Comparison of ENCODE assay signal across 13 cellular contexts in genomic region chr17:73042809-73043685, GRCh38. TPM values are rescaled to one million over a fixed set of nuclear protein-coding genes. Genes with fewer than 3 reads are reported as not detected.
DNase-seq lines count a peak whose midpoint lies in the region; ATAC-seq and TF ChIP-seq lines count a peak whose summit lies in the region.
"Had no signal": no experiment of that assay in that cellular context is flagged by ENCODE, and none has a peak within 500 bp of the region (broad histone marks: within the 10 kb centered on the region; RNA-seq: fewer than 3 reads in every experiment).

No MANE protein-coding gene starts in this region.

- intact Hi-C loops in dorsolateral prefrontal cortex (cut with DNase I): loop anchor here in 1 of 2 donors (5.0 kb wide), 1 partner anchor 56 kb away; no protein-coding TSS in a partner anchor

- H2AFZ ChIP-seq in ACC112 (ENCODE audit: low read length, unreplicated experiment): no peak overlapping the region
- no peak overlapping the region for H2AFZ ChIP-seq in MM.1S (ENCODE audit: low read length)
- H2AFZ ChIP-seq: GM23338 had no signal

- H3K27ac ChIP-seq in ACC112 (ENCODE audit: low read depth, low read length) (peak overlapping the region; percentile 93), dorsolateral prefrontal cortex (peak overlapping the region in 41 of 59 donors; percentile 1 to 79 (median 50)), MM.1S (ENCODE audit: low read length) (no peak overlapping the region)

- no peak for TF ChIP-seq CTCF in dorsolateral prefrontal cortex (IDR thresholded peaks at IDR 0.05 in 54 of 56, conservative IDR thresholded peaks at IDR 0.05 in 2 of 56; ENCODE audit: low read depth in 1 of 56, partially characterized antibody in 56 of 56)
- TF ChIP-seq CTCF in MM.1S (IDR thresholded peaks at IDR 0.05; ENCODE audit: low read length): no peak

- no peaks in the 10 kb centered on the region for H3F3A ChIP-seq in MM.1S (ENCODE audit: insufficient read depth, low read length)

- no peak overlapping the region for H3K4me2 ChIP-seq in MM.1S (ENCODE audit: low read depth, low read length)
- H3K4me2 ChIP-seq: GM23338 had no signal

- H3K4me3 ChIP-seq in ACC112 (ENCODE audit: low read depth, low read length) (peak overlapping the region; percentile 63), MG63 (peak overlapping the region; percentile 5; the same call in 1 of the 2 replicates), dorsolateral prefrontal cortex (peak overlapping the region in 7 of 59 donors; percentile 1 to 40 (median 12)), MM.1S (ENCODE audit: low read length) (no peak overlapping the region)
- H3K4me3 ChIP-seq: GM23338 had no signal

- H3K36me3 ChIP-seq in ACC112 (ENCODE audit: insufficient read depth, low read length) (peaks cover 5% of the 10 kb centered on the region; the same call in 1 of the 2 replicates), MG63 (no peaks in the 10 kb centered on the region; the same call in 1 of the 2 replicates), MM.1S (replicated peaks; ENCODE audit: insufficient read depth, low read length) (no peaks in the 10 kb centered on the region)

- H3K9me3 ChIP-seq in MG63: peaks cover 7% of the 10 kb centered on the region; the same call in 1 of the 2 replicates
- H3K9me3 ChIP-seq in MM.1S (replicated peaks; ENCODE audit: insufficient read depth, low read length): no peaks in the 10 kb centered on the region

- no peaks in the 10 kb centered on the region for H3K27me3 ChIP-seq in ACC112 (ENCODE audit: insufficient read depth, low read length)
- H3K27me3 ChIP-seq in MG63: no peaks in the 10 kb centered on the region
- H3K27me3 ChIP-seq in dorsolateral prefrontal cortex: no peaks in the 10 kb centered on the region
- H3K27me3 ChIP-seq in MM.1S (replicated peaks; ENCODE audit: insufficient read depth, low read length): no peaks in the 10 kb centered on the region

- H3K4me1 ChIP-seq in ACC112 (ENCODE audit: control insufficient read depth, insufficient read depth, low read length, unreplicated experiment) (peaks cover 25% of the 10 kb centered on the region), MM.1S (ENCODE audit: low read length) (no peaks in the 10 kb centered on the region)

- no peak for ATAC-seq in GM18520 (IDR thresholded peaks at IDR 0.05; ENCODE audit: unreplicated experiment)
- ATAC-seq: GM23338 had no signal

- H4K20me1 ChIP-seq in MM.1S (ENCODE audit: insufficient read depth, low read length): no peaks in the 10 kb centered on the region

- no peak overlapping the region for H3K9ac ChIP-seq in MM.1S (ENCODE audit: low read length)

- H3K9me2 ChIP-seq in MM.1S (replicated peaks; ENCODE audit: insufficient read depth, low read length): no peaks in the 10 kb centered on the region

- DNase-seq in MG63: peak; percentile 67
- no peak for DNase-seq in dorsolateral prefrontal cortex
- peak; percentile 44 for DNase-seq in medulla oblongata (ENCODE audit: extremely low spot score)
- DNase-seq in Ammon's horn (ENCODE audit: low spot score): no peak
- no peak for DNase-seq in SKM-1 treated with dmso at 0.1 percent for 144 hours (lab: John Stamatoyannopoulos, UW; ENCODE audit: unreplicated experiment)
- no peak for DNase-seq in MM.1S
- DNase-seq: activated CD8-positive, alpha-beta memory T cell treated with anti-CD3 and anti-CD28 coated beads, Interleukin-2, amount 50 U/mL, for 4 hours; activated naive CD8-positive, alpha-beta T cell treated with anti-CD3 and anti-CD28 coated beads, Interleukin-2, amount 10 ng/mL, durations not matched to agents 7 days and 5 days; AML-193; stimulated activated CD8-positive, alpha-beta memory T cell treated with anti-CD3 and anti-CD28 coated beads, Interleukin-4, amount 100 ng/mL, for 48 hours had no signal

- H3K79me2 ChIP-seq in ACC112 (ENCODE audit: control insufficient read depth, insufficient read depth, low read length, unreplicated experiment) (no peaks in the 10 kb centered on the region), MM.1S (ENCODE audit: low read length) (no peaks in the 10 kb centered on the region)

RNA-seq across cellular contexts. Expression of gene SLC39A11, which starts 49.4 kb away (rescaled TPM):
- 9.4 and 13.7 TPM in 2 replicates for total RNA-seq in MG63 (2014; rRNA removed; shearing (Covaris generic); ENCODE audit: low replicate concordance)
- 100 to 1,000 TPM in 3 of 120 experiments, 10 to 100 TPM in 117; 14.9 to 129 (median 47.9) TPM for total RNA-seq in dorsolateral prefrontal cortex

Comparison
In these comparisons a context has a peak if more than half of its experiments do, and no peak if none do; other contexts are left out.
1. DNase-seq: peak in MG63 (single experiment) and medulla oblongata (single experiment); none in dorsolateral prefrontal cortex (0 of 10), Ammon's horn (single experiment), SKM-1 treated with dmso at 0.1 percent for 144 hours (single experiment) and MM.1S (single experiment).